In the genomic region with DNA sequence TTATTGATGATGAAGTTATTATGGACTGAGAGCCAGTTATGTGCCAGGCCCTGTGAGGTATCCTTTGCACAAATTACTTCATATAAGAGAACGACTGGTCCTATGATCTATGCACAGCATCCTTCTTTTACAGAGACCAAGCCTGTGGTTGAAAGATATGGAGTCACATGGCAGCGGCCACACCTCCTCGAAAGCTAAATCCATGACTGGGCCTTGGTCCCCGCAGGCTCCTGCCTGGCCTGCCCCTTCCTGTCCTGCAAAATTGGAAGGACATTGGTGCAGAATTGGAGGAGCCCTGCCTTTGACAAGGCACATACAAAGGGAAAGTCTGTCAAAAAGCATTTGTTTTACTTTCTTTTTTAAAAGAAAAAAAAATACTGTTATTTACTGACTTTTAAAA, we compare ENCODE assay signal across 17 cellular contexts. TPM values are rescaled to one million over a fixed set of nuclear protein-coding genes. Genes with fewer than 3 reads are reported as not detected.
DNase-seq lines count a peak whose midpoint lies in the region; ATAC-seq and TF ChIP-seq lines count a peak whose summit lies in the region.
"Had no signal": no experiment of that assay in that cellular context is flagged by ENCODE, and none has a peak within 500 bp of the region (broad histone marks: within the 10 kb centered on the region; RNA-seq: fewer than 3 reads in every experiment).

No MANE protein-coding gene starts in this region.

- H3K79me2 ChIP-seq in osteoblast (ENCODE audit: insufficient read depth, low read length): no peaks in the 10 kb centered on the region

- no peaks in the 10 kb centered on the region for H3K79me1 ChIP-seq in neuronal stem cell (ENCODE audit: low read depth, low read length)

- no peak overlapping the region for H3K9ac ChIP-seq in neuronal stem cell (ENCODE audit: low read depth, low read length, poor library complexity)
- H3K9ac ChIP-seq: BLaER1 treated with 17β-estradiol and CSF1 and Interleukin-3, amounts not matched to agents 10 nM and 100 nM; KMS-11 had no signal

- H3K23ac ChIP-seq in neuronal stem cell (ENCODE audit: low read depth, low read length, poor library complexity): no peak overlapping the region

- no peak overlapping the region for H4K8ac ChIP-seq in neuronal stem cell (ENCODE audit: low read depth, low read length)

- H3K36me3 ChIP-seq in left ventricle myocardium inferior (no peaks in the 10 kb centered on the region), brain microvascular endothelial cell (replicated peaks) (no peaks in the 10 kb centered on the region), osteoblast (ENCODE audit: insufficient read depth, low read length) (no peaks in the 10 kb centered on the region), tibial artery (no peaks in the 10 kb centered on the region), neuronal stem cell (replicated peaks in 1 of 2; ENCODE audit: control insufficient read depth in 2 of 2, insufficient read depth in 2 of 2, low read length in 2 of 2) (peaks cover 0 to 10% of the 10 kb centered on the region in 2 donors)
- H3K36me3 ChIP-seq: BLaER1 treated with 17β-estradiol and CSF1 and Interleukin-3, amounts not matched to agents 10 nM and 100 nM had no signal

- no peak overlapping the region for H2BK15ac ChIP-seq in neuronal stem cell (ENCODE audit: low read length)

- H3K14ac ChIP-seq in neuronal stem cell (ENCODE audit: low read length): no peak overlapping the region

- H2AFZ ChIP-seq in osteoblast (ENCODE audit: low read length) (no peak overlapping the region), neuronal stem cell (ENCODE audit: low read length) (no peak overlapping the region)

- ATAC-seq in Right ventricle myocardium superior (ENCODE audit: poor library complexity): no peak

- no peak overlapping the region for H2BK120ac ChIP-seq in neuronal stem cell (ENCODE audit: low read depth, low read length)

- H2BK12ac ChIP-seq in neuronal stem cell (ENCODE audit: low read length): no peak overlapping the region

- H3K4me3 ChIP-seq in left ventricle myocardium inferior: no peak overlapping the region
- H3K4me3 ChIP-seq in brain microvascular endothelial cell (ENCODE audit: low read depth, low read length): no peak overlapping the region
- no peak overlapping the region for H3K4me3 ChIP-seq in osteoblast (ENCODE audit: insufficient read depth, low read length)
- no peak overlapping the region for H3K4me3 ChIP-seq in tibial artery
- no peak overlapping the region for H3K4me3 ChIP-seq in neuronal stem cell (ENCODE audit: low read length in 2 of 2)
- H3K4me3 ChIP-seq: BLaER1 treated with 17β-estradiol and CSF1 and Interleukin-3, amounts not matched to agents 10 nM and 100 nM had no signal

- no peaks in the 10 kb centered on the region for H3K9me3 ChIP-seq in left ventricle myocardium inferior (replicated peaks)
- no peaks in the 10 kb centered on the region for H3K9me3 ChIP-seq in osteoblast (ENCODE audit: low read depth, low read length)
- H3K9me3 ChIP-seq in tibial artery: no peaks in the 10 kb centered on the region
- no peaks in the 10 kb centered on the region for H3K9me3 ChIP-seq in neuronal stem cell (replicated peaks in 1 of 2; ENCODE audit: control insufficient read depth in 2 of 2, insufficient read depth in 1 of 2, low read depth in 1 of 2, low read length in 2 of 2)
- H3K9me3 ChIP-seq: BLaER1 treated with 17β-estradiol and CSF1 and Interleukin-3, amounts not matched to agents 10 nM and 100 nM had no signal

- peak overlapping the region; percentile 90 for H3K27ac ChIP-seq in left ventricle myocardium inferior (replicated peaks)
- H3K27ac ChIP-seq in brain microvascular endothelial cell: peak overlapping the region; percentile 85
- peak overlapping the region; percentile 72 for H3K27ac ChIP-seq in osteoblast (ENCODE audit: low read depth, low read length)
- H3K27ac ChIP-seq in tibial artery: peak overlapping the region; percentile 47 to 73
- H3K27ac ChIP-seq in neuronal stem cell (replicated peaks; ENCODE audit: low read length): no peak overlapping the region
- H3K27ac ChIP-seq: BLaER1 treated with 17β-estradiol and CSF1 and Interleukin-3, amounts not matched to agents 10 nM and 100 nM; KMS-11 had no signal

- WGBS in neuronal stem cell (ENCODE audit: extremely low coverage in 2 of 2, insufficient read length in 2 of 2, insufficient replicate concordance in 1 of 2), 2 donors: no CpG with 5 or more reads among the region's 4 CpGs

- in situ Hi-C loops in brain microvascular endothelial cell (cut with HindIII; ENCODE audit: low pct_ligation_motif_present, low sequenced_read_pairs): no loop called here

- no peak overlapping the region for H4K91ac ChIP-seq in neuronal stem cell (ENCODE audit: low read depth, low read length, poor library complexity)

- H3K4me1 ChIP-seq in left ventricle myocardium inferior (peaks cover 94% of the 10 kb centered on the region), osteoblast (ENCODE audit: insufficient read depth, low read length) (peaks cover 25% of the 10 kb centered on the region), tibial artery (peaks cover 0 to 58% (median 19%) of the 10 kb centered on the region in 4 donors), neuronal stem cell (ENCODE audit: control insufficient read depth in 2 of 2, insufficient read depth in 1 of 2, low read depth in 1 of 2, low read length in 2 of 2) (peaks cover 3 to 11% of the 10 kb centered on the region in 2 donors)

- no peaks in the 10 kb centered on the region for H3K27me3 ChIP-seq in left ventricle myocardium inferior (ENCODE audit: low read depth)
- no peaks in the 10 kb centered on the region for H3K27me3 ChIP-seq in brain microvascular endothelial cell (replicated peaks)
- H3K27me3 ChIP-seq in osteoblast (ENCODE audit: insufficient read depth, low read length): no peaks in the 10 kb centered on the region
- no peaks in the 10 kb centered on the region for H3K27me3 ChIP-seq in tibial artery
- H3K27me3 ChIP-seq in neuronal stem cell (ENCODE audit: control insufficient read depth in 3 of 3, insufficient read depth in 3 of 3, low read depth in 1 of 3, low read length in 3 of 3): no peaks in the 10 kb centered on the region
- H3K27me3 ChIP-seq: BLaER1 treated with 17β-estradiol and CSF1 and Interleukin-3, amounts not matched to agents 10 nM and 100 nM had no signal

- no peak overlapping the region for H3K4ac ChIP-seq in neuronal stem cell (ENCODE audit: low read length)

- no peak overlapping the region for H2BK5ac ChIP-seq in neuronal stem cell (ENCODE audit: low read length)

- DNase-seq in left ventricle myocardium inferior (no peak), Right ventricle myocardium superior (no peak), brain microvascular endothelial cell (no peak), osteoblast (ENCODE audit: insufficient read length, low spot score, missing footprints) (no peak), tibial artery (no peak), NCI-H2227 treated with DMSO at 0.1 percent for 48 hours (lab: John Stamatoyannopoulos, UW) (no peak), NCI-H2107 (lab: John Stamatoyannopoulos, UW) (no peak), neuronal stem cell (ENCODE audit: low spot score) (no peak)
- DNase-seq: DND-41, GF-D8, GOT3, NCI-H1436, NCI-H2029 treated with DMSO at 0.1 percent for 48 hours, NCI-H524, SHP77 treated with DMSO at 0.1 percent for 48 hours had no signal

- no peak overlapping the region for H3K18ac ChIP-seq in neuronal stem cell (ENCODE audit: low read length)

- H3K4me2 ChIP-seq in osteoblast (ENCODE audit: insufficient read depth, low read length) (no peak overlapping the region), neuronal stem cell (ENCODE audit: insufficient read depth, low read length, poor library complexity, severe bottlenecking) (no peak overlapping the region)
- H3K4me2 ChIP-seq: KMS-11 had no signal

- intact Hi-C loops in left ventricle myocardium inferior (cut with micrococcal nuclease) (no loop called here), Right ventricle myocardium superior (cut with DNase I) (no loop called here), tibial artery (cut with DNase I; ENCODE audit: low total_unique reads) (no loop called here)

- H2AK5ac ChIP-seq in neuronal stem cell (ENCODE audit: low read depth, low read length): no peak overlapping the region

- no peaks in the 10 kb centered on the region for H4K20me1 ChIP-seq in osteoblast (ENCODE audit: insufficient read depth, low read length)
- H4K20me1 ChIP-seq: BLaER1 treated with 17β-estradiol and CSF1 and Interleukin-3, amounts not matched to agents 10 nM and 100 nM had no signal

- TF ChIP-seq CTCF in left ventricle myocardium inferior (IDR thresholded peaks at IDR 0.05; ENCODE audit: borderline replicate concordance) (no peak), brain microvascular endothelial cell (IDR thresholded peaks at IDR 0.05; ENCODE audit: low read depth, low read length, missing control alignments) (no peak), osteoblast (IDR thresholded peaks at IDR 0.05; ENCODE audit: extremely low read depth, low read depth, low read length) (no peak), tibial artery (IDR thresholded peaks at IDR 0.05) (no peak)

RNA-seq across cellular contexts. Expression of a gene that starts 18.3 kb away (rescaled TPM):
- total RNA-seq in left ventricle myocardium inferior (1,282 TPM), Right ventricle myocardium superior (819 TPM), osteoblast (50.7 and 85.0 TPM in 2 replicates)
- 79.5 TPM for polyA plus RNA-seq in neuronal stem cell (2013, experiment 1 of 2)
- 78.3 TPM for polyA plus RNA-seq in neuronal stem cell (2013, experiment 2 of 2)
